Comparison of ENCODE assay signal across 8 cellular contexts in the genomic region with DNA sequence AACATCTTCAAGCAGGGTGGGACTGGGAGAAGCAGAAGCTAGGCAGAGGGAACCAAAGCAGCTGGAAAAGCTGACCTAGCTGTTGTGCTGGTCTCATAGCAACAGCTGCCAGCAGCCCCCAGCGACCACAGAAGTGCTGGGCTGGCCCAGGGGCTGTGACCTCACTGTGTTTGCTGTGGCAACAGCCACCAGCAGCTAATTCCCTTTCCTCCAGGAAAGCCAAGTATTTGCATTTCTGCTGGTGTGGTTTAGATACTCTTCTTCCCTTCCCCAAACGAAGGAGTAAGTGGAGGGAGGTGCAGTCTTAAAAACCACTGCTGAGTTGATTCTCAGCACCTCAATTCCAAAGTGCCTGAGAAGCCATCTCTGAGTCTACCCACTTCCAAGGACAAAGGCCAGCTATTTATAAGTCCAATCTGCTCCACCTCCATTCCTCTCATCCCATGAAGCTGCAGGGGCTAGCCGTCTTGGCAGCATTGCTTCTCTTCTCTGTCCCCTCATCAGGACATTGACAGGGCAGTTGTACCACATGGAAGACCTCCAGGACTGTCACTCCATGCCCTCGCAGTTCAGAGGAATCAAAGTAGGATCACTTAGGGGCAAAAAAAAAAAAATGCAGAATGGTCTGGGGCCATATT. TPM values are rescaled to one million over a fixed set of nuclear protein-coding genes. Genes with fewer than 3 reads are reported as not detected.
A peak's percentile ranks its signal among the peaks of the same experiment; 100 is the strongest.
DNase-seq lines count a peak whose midpoint lies in the region; ATAC-seq and TF ChIP-seq lines count a peak whose summit lies in the region.

No MANE protein-coding gene starts in this region.

- ATAC-seq in HG03342 (IDR thresholded peaks at IDR 0.05; ENCODE audit: unreplicated experiment) (peak; percentile 38), Right ventricle myocardium superior (ENCODE audit: poor library complexity) (peak; percentile 78)

- intact Hi-C loops in Right ventricle myocardium superior (cut with DNase I), result loop anchor here (5.0 kb wide), 1 partner anchor 36 kb away; a partner anchor contains a TSS

- no peak for TF ChIP-seq CTCF in GM10248 (IDR thresholded peaks at IDR 0.05; ENCODE audit: control extremely low read depth, extremely low read depth, low read depth, missing control alignments)

- CTCF ChIA-PET in GM10248 (lab: Yijun Ruan, JAX), result interaction anchor here (1.0 to 11.5 kb wide), 6 partner anchors 11 to 152 kb away, joined by 3 to 124 read pairs (median 6); a partner anchor contains a TSS

- POLR2A ChIA-PET in GM10248 (lab: Yijun Ruan, JAX), result interaction anchor here (1.1 to 2.2 kb wide), 2 partner anchors 21 to 34 kb away, joined by 3 to 9 read pairs; a partner anchor contains a TSS

- DNase-seq in EH (ENCODE audit: low read depth) (peak; percentile 89), activated gamma-delta T cell (lab: John Stamatoyannopoulos, UW) (peak; percentile 50), Right ventricle myocardium superior (peak; percentile 90), retina (peak; percentile 26), NCI-H1436 (lab: John Stamatoyannopoulos, UW) (no peak), 8988T (no peak), GM10248 (ENCODE audit: extremely low spot score) (no peak)

RNA-seq across cellular contexts. Expression of a gene that starts 11.5 kb away (rescaled TPM):
- 14.3 TPM for total RNA-seq in Right ventricle myocardium superior

RNA-seq across cellular contexts. Expression of a gene that starts 34.3 kb away (rescaled TPM):
- 114 TPM for total RNA-seq in Right ventricle myocardium superior

RNA-seq across cellular contexts. Expression of a gene that starts 55.3 kb away (rescaled TPM):
- 13.1 TPM for total RNA-seq in Right ventricle myocardium superior

Comparison
In these comparisons a context has a peak if more than half of its experiments do, and no peak if none do; other contexts are left out.
1. DNase-seq: peak in EH (single experiment), activated gamma-delta T cell (single experiment), Right ventricle myocardium superior (single experiment) and retina (single experiment); none in NCI-H1436 (single experiment), 8988T (single experiment) and GM10248 (single experiment).